31 cellular contexts compared by ENCODE assay signal in the genomic region with DNA sequence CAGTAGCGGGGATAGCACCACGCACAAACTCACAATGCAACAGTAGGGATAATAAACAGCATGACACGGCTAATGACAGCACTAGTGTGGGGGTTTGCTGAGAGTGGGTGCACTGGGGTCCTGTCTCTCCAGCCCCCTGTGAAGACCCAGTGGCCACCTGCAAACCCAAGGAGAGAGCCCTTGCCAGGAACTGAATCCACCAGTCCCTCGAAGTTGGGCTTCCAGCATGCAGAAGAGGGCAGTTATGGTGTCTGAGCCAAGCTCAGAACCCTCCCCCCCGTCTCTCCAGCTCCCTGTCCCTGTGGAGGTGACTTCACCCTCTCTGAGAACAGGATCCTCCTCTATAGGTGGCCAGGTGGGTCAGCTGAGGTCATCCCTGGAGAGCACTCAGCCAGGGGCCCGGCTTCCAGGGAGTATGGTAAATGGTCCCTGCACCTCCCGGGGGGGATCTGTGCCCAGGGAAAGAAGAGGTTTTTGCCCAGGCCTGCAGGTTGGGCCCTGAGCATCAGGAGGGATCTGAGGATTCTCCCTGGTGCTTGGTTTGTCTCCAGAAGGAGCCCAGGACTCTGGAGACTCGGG.
"Had no signal": no experiment of that assay in that cellular context is flagged by ENCODE, and none has a peak within 500 bp of the region (broad histone marks: within the 10 kb centered on the region; RNA-seq: fewer than 3 reads in every experiment).

No MANE protein-coding gene starts in this region.

- H3K4me3 Mint-ChIP-seq: activated CD4-positive, alpha-beta memory T cell treated with anti-CD3 and anti-CD28 coated beads, Interleukin-2, amount 10 ng/mL, durations not matched to agents 7 days and 5 days; activated naive CD4-positive, alpha-beta T cell treated with anti-CD3 and anti-CD28 coated beads, Interleukin-2, amount 50 U/mL, for 24 hours; activated naive CD8-positive, alpha-beta T cell treated with anti-CD3 and anti-CD28 coated beads, Interleukin-2, amount 10 ng/mL, durations not matched to agents 7 days and 5 days; activated T-cell treated with anti-CD3 and anti-CD28 coated beads, Interleukin-2, amount 50 U/mL, for 24 hours had no signal

- H3K27me3 ChIP-seq: MG63 had no signal

- H3K27ac Mint-ChIP-seq: activated CD4-positive, alpha-beta memory T cell treated with anti-CD3 and anti-CD28 coated beads, Interleukin-2, amount 10 ng/mL, durations not matched to agents 7 days and 5 days; activated naive CD4-positive, alpha-beta T cell treated with anti-CD3 and anti-CD28 coated beads, Interleukin-2, amount 50 U/mL, for 24 hours; activated naive CD8-positive, alpha-beta T cell treated with anti-CD3 and anti-CD28 coated beads, Interleukin-2, amount 10 ng/mL, durations not matched to agents 7 days and 5 days; activated T-cell treated with anti-CD3 and anti-CD28 coated beads, Interleukin-2, amount 50 U/mL, for 24 hours; activated T-helper 2 cell treated with anti-CD3 and anti-CD28 coated beads, Interferon-gamma antibody, Interleukin-2, Interleukin-4, amounts not matched to agents 10 μg/mL and 5 μg/mL and 100 μg/mL, durations not matched to agents 14 hours and 24 hours and 36 hours had no signal

- H3K27me3 Mint-ChIP-seq: activated naive CD4-positive, alpha-beta T cell treated with anti-CD3 and anti-CD28 coated beads, Interleukin-2, amount 50 U/mL, for 24 hours; activated naive CD8-positive, alpha-beta T cell treated with anti-CD3 and anti-CD28 coated beads, Interleukin-2, amount 10 ng/mL, durations not matched to agents 7 days and 5 days; activated T-cell treated with anti-CD3 and anti-CD28 coated beads, Interleukin-2, amount 50 U/mL, for 24 hours had no signal

- H3K9me3 Mint-ChIP-seq: activated naive CD4-positive, alpha-beta T cell treated with anti-CD3 and anti-CD28 coated beads, Interleukin-2, amount 50 U/mL, for 24 hours had no signal

- DNase-seq: activated CD4-positive, alpha-beta memory T cell treated with anti-CD3 and anti-CD28 coated beads, Interleukin-2, amount 10 ng/mL, durations not matched to agents 7 days and 5 days; activated CD4-positive, alpha-beta T cell treated with anti-CD3 and anti-CD28 coated beads for 1 hour; activated CD4-positive, alpha-beta T cell treated with anti-CD3 and anti-CD28 coated beads for 48 hours; activated CD4-positive, CD25-positive, alpha-beta regulatory T cell; activated gamma-delta T cell; activated naive CD4-positive, alpha-beta T cell treated with Interleukin-2 at 50 U/mL for 16 hours; activated naive CD8-positive, alpha-beta T cell treated with anti-CD3 and anti-CD28 coated beads, Interleukin-2, amount 10 ng/mL, durations not matched to agents 7 days and 5 days; activated T-cell treated with anti-CD3 and anti-CD28 coated beads, Interleukin-2, amount 50 U/mL, for 24 hours; adrenal gland; body of pancreas; caudate nucleus; cerebellar nuclear complex; Kasumi-1; KG1; MG63; NCI-H1048; NCI-H1105 treated with DMSO at 0.1 percent for 48 hours; NCI-H1436; NCI-H187; NCI-H2081; NCI-H2171 treated with DMSO at 0.1 percent for 48 hours; NCI-H345; NCI-H524 treated with DMSO at 0.1 percent for 48 hours; SHP77 treated with DMSO at 0.1 percent for 48 hours; T1000; WERI-Rb-1 had no signal

- ATAC-seq: body of pancreas, Panc1 had no signal

- H3K4me3 ChIP-seq: adrenal gland, body of pancreas, breast epithelium, MG63 had no signal

- H3K36me3 ChIP-seq: adrenal gland, breast epithelium, MG63, WERI-Rb-1 had no signal

- H3K27ac ChIP-seq: adrenal gland, body of pancreas, breast epithelium had no signal

- FAIRE-seq: astrocyte had no signal

- H3K36me3 Mint-ChIP-seq: activated naive CD4-positive, alpha-beta T cell treated with anti-CD3 and anti-CD28 coated beads, Interleukin-2, amount 50 U/mL, for 24 hours; activated naive CD8-positive, alpha-beta T cell treated with anti-CD3 and anti-CD28 coated beads, Interleukin-2, amount 10 ng/mL, durations not matched to agents 7 days and 5 days had no signal

- H3K4me1 ChIP-seq: adrenal gland, body of pancreas, breast epithelium had no signal
